ENCODE assay signal across 11 cellular contexts in genomic region chr1:234768171-234768568, GRCh38.
DNase-seq lines count a peak whose midpoint lies in the region; ATAC-seq, FAIRE-seq and TF ChIP-seq lines count a peak whose summit lies in the region.
"Had no signal": no experiment of that assay in that cellular context is flagged by ENCODE, and none has a peak within 500 bp of the region (broad histone marks: within the 10 kb centered on the region; RNA-seq: fewer than 3 reads in every experiment).

No MANE protein-coding gene starts in this region.

- TF ChIP-seq EP300 in GM12878 (IDR thresholded peaks at IDR 0.05; ENCODE audit: borderline replicate concordance in 1 of 2, control insufficient read depth in 1 of 2, low read depth in 2 of 2, low read length in 2 of 2), result peak; percentile 27 to 49; a peak in 1 of 4 replicates

- SMC1A ChIA-PET in GM12878 (lab: Charles Lee; ENCODE audit: uncharacterized antibody, unreplicated experiment), result interaction anchor here (0.8 to 9.0 kb wide), 29 partner anchors 8 to 269 kb away, joined by 3 to 92 read pairs (median 4); partner anchors contain the start of gene IRF2BP2

- H3K27ac ChIP-seq in GM12878 (ENCODE audit: control insufficient read depth, insufficient read depth) (peak overlapping the region; percentile 54; the same call in 1 of the 2 replicates), Karpas-422 (ENCODE audit: low read length) (no peak overlapping the region)

- POLR2A ChIA-PET in GM12878 (lab: Charles Lee), result interaction anchor here (0.8 to 1.7 kb wide), 11 partner anchors 37 to 202 kb away, joined by 3 to 6 read pairs (median 3); partner anchors contain the start of gene IRF2BP2

- intact Hi-C loops in GM12878 (cut with micrococcal nuclease; ENCODE audit: unreplicated experiment), result loop anchor here (1.0 kb wide), 1 partner anchor 158 kb away; the partner anchor contains the start of gene IRF2BP2

- peak overlapping the region; percentile 88 for H3K27ac Mint-ChIP-seq in T-helper 1 cell treated with Interleukin-12 subunit alpha and Interleukin-12 subunit beta and Interleukin-4 antibody, amounts not matched to agents 30 μg/mL and 1 μg/mL, for 36 hours

- H3K4me3 ChIP-seq in GM12878, result no peak overlapping the region
- H3K4me3 ChIP-seq in Karpas-422 (ENCODE audit: low read length), result no peak overlapping the region
- H3K4me3 ChIP-seq: MG63, transverse colon had no signal

- in situ Hi-C loops in GM12878 (cut with MboI), result no loop called here

- no peaks in the 10 kb centered on the region for H3K9me2 ChIP-seq in Karpas-422 (replicated peaks; ENCODE audit: insufficient read depth, low read length)

- H3K9me3 ChIP-seq in GM12878 (replicated peaks; ENCODE audit: control insufficient read depth, insufficient read depth, low read length) (no peaks in the 10 kb centered on the region), Karpas-422 (ENCODE audit: low read length) (no peaks in the 10 kb centered on the region)
- H3K9me3 ChIP-seq: MG63, transverse colon had no signal

- H2AFZ ChIP-seq in GM12878 (ENCODE audit: control insufficient read depth, low read depth, low read length) (peak overlapping the region; percentile 18; the same call in 1 of the 2 replicates), Karpas-422 (ENCODE audit: low read length) (no peak overlapping the region)

- peaks cover 7% of the 10 kb centered on the region for H3K36me3 Mint-ChIP-seq in T-helper 1 cell treated with Interleukin-12 subunit alpha and Interleukin-12 subunit beta and Interleukin-4 antibody, amounts not matched to agents 30 μg/mL and 1 μg/mL, for 36 hours (ENCODE audit: low read depth)

- peak overlapping the region; percentile 72 for H3K4me3 Mint-ChIP-seq in T-helper 1 cell treated with Interleukin-12 subunit alpha and Interleukin-12 subunit beta and Interleukin-4 antibody, amounts not matched to agents 30 μg/mL and 1 μg/mL, for 36 hours

- H3K4me1 ChIP-seq in GM12878 (ENCODE audit: control insufficient read depth, insufficient read depth, low read length) (peaks cover 32% of the 10 kb centered on the region), Karpas-422 (ENCODE audit: low read length) (no peaks in the 10 kb centered on the region)

- no peak overlapping the region for H3K9ac ChIP-seq in GM12878 (ENCODE audit: control insufficient read depth, insufficient read depth, low read length)
- H3K9ac ChIP-seq in Karpas-422 (ENCODE audit: low read length), result no peak overlapping the region

- RAD21 ChIA-PET in GM12878 (lab: Charles Lee; ENCODE audit: unreplicated experiment), result interaction anchor here (0.8 to 13.1 kb wide), 22 partner anchors 14 to 315 kb away, joined by 3 to 155 read pairs (median 4); partner anchors contain the start of gene IRF2BP2

- H3K4me2 ChIP-seq in GM12878 (ENCODE audit: control insufficient read depth, insufficient read depth), result peak overlapping the region; percentile 40; the same call in 1 of the 2 replicates
- no peak overlapping the region for H3K4me2 ChIP-seq in Karpas-422 (ENCODE audit: low read depth, low read length, poor library complexity, severe bottlenecking)

- peak in 2 of 3 experiments; percentile 19 to 46; a peak in 4 of 6 replicates for TF ChIP-seq CTCF in GM12878 (IDR thresholded peaks at IDR 0.05 in 2 of 3, conservative IDR thresholded peaks at IDR 0.05 in 1 of 3; ENCODE audit: control insufficient read depth in 2 of 3, extremely low read depth in 1 of 3, insufficient read depth in 1 of 3, low read depth in 3 of 3, low read length in 3 of 3)

- peak; percentile 35 for ATAC-seq in GM12878

- H3K79me2 ChIP-seq in GM12878 (ENCODE audit: control insufficient read depth, insufficient read depth, low read length) (no peaks in the 10 kb centered on the region), Karpas-422 (ENCODE audit: low read length) (no peaks in the 10 kb centered on the region)

- CTCF ChIA-PET in GM12878 (lab: Yijun Ruan, JAX), result interaction anchor here (0.8 to 2.4 kb wide), 10 partner anchors 37 to 273 kb away, joined by 3 to 12 read pairs (median 4); no protein-coding TSS in a partner anchor

- H4K20me1 ChIP-seq in GM12878 (ENCODE audit: control insufficient read depth, insufficient read depth) (no peaks in the 10 kb centered on the region), Karpas-422 (ENCODE audit: insufficient read depth, low read depth, low read length) (no peaks in the 10 kb centered on the region)

- H3K27me3 ChIP-seq in GM12878 (replicated peaks in 1 of 2; ENCODE audit: control insufficient read depth in 2 of 2, insufficient read depth in 2 of 2, low read length in 1 of 2), result no peaks in the 10 kb centered on the region
- H3K27me3 ChIP-seq in Karpas-422 (ENCODE audit: low read length), result no peaks in the 10 kb centered on the region
- H3K27me3 ChIP-seq: MG63, transverse colon had no signal

- FAIRE-seq in GM12878 (lab: Jason Lieb, UNC), result peak; percentile 23

- TF ChIP-seq RAD21 in GM12878 (IDR thresholded peaks at IDR 0.05; ENCODE audit: insufficient read depth, low read depth, low read length), result peak; percentile 47

- peaks cover 72% of the 10 kb centered on the region for H3K4me1 Mint-ChIP-seq in T-helper 1 cell treated with Interleukin-12 subunit alpha and Interleukin-12 subunit beta and Interleukin-4 antibody, amounts not matched to agents 30 μg/mL and 1 μg/mL, for 36 hours (ENCODE audit: low read depth)

- H3K27me3 Mint-ChIP-seq in T-helper 1 cell treated with Interleukin-12 subunit alpha and Interleukin-12 subunit beta and Interleukin-4 antibody, amounts not matched to agents 30 μg/mL and 1 μg/mL, for 36 hours (ENCODE audit: low read depth), result no peaks in the 10 kb centered on the region

- no peaks in the 10 kb centered on the region for H3K9me3 Mint-ChIP-seq in T-helper 1 cell treated with Interleukin-12 subunit alpha and Interleukin-12 subunit beta and Interleukin-4 antibody, amounts not matched to agents 30 μg/mL and 1 μg/mL, for 36 hours

- H3K36me3 ChIP-seq in GM12878 (ENCODE audit: control insufficient read depth in 2 of 2, insufficient read depth in 2 of 2, low read length in 1 of 2) (no peaks in the 10 kb centered on the region), Karpas-422 (ENCODE audit: insufficient read depth, low read length) (no peaks in the 10 kb centered on the region)
- H3K36me3 ChIP-seq: MG63, transverse colon had no signal

- TF ChIP-seq POLR2A in GM12878 (IDR thresholded peaks at IDR 0.05; ENCODE audit: low read depth, low read length), result no peak

- WGBS in GM12878 (ENCODE audit: insufficient coverage, insufficient replicate concordance, low lambda C conversion rate, missing lambda C conversion rate), result 15% methylated on average over 5 of the region's 5 CpGs

- BruUV-seq in GM12878 (replicated peaks; lab: Mats Ljungman, UMichigan), result no TSS peak

- peak; percentile 39 for DNase-seq in stimulated activated CD4-positive, alpha-beta T cell treated with anti-CD3 and anti-CD28 coated beads, Interleukin-4, amount 100 ng/mL, for 24 hours
- no peak for DNase-seq in stimulated activated CD4-positive, alpha-beta T cell treated with anti-CD3 and anti-CD28 coated beads, Interleukin-12 subunit alpha, Interleukin-12 subunit beta, amount 100 ng/mL, for 4 hours
- DNase-seq in GM12878 (ENCODE audit: low read depth, low spot score) (peak; percentile 52), Karpas-422 (no peak), NCI-H1930 (lab: John Stamatoyannopoulos, UW) (no peak), NCI-H446 treated with DMSO at 0.1 percent for 48 hours (lab: John Stamatoyannopoulos, UW) (no peak), GM03348 (ENCODE audit: low spot score) (no peak)
- DNase-seq: MG63, Right ventricle myocardium superior had no signal

TF ChIP-seq in GM12878, 131 proteins besides CTCF, POLR2A, EP300 and RAD21 (continues in another document):
- TF ChIP-seq BCL11A (IDR thresholded peaks at IDR 0.05; ENCODE audit: low read depth, low read length) (no peak; the same call in 1 of the 2 replicates), PBX3 (IDR thresholded peaks at IDR 0.05; ENCODE audit: insufficient replicate concordance, low read depth, low read length) (no peak), NFIC (IDR thresholded peaks at IDR 0.05; ENCODE audit: low read depth, low read length) (no peak), BHLHE40 (IDR thresholded peaks at IDR 0.05; ENCODE audit: borderline replicate concordance in 1 of 2, low read depth in 2 of 2, low read length in 1 of 2) (0 out of 4 replicates have a peak, but pooled peaks of 1 of the 2 experiments have one; percentile 17), DPF2 (IDR thresholded peaks at IDR 0.05) (0 out of 2 replicates have a peak, but pooled peaks have one; percentile 25), MTA2 (IDR thresholded peaks at IDR 0.05; ENCODE audit: low read depth) (0 out of 2 replicates have a peak, but pooled peaks have one; percentile 29), IRF5 (IDR thresholded peaks at IDR 0.05; ENCODE audit: borderline replicate concordance) (no peak)

Comparison
In these comparisons a context has a peak if more than half of its experiments do, and no peak if none do; other contexts are left out.
1. DNase-seq: peak in stimulated activated CD4-positive, alpha-beta T cell treated with anti-CD3 and anti-CD28 coated beads, Interleukin-4, amount 100 ng/mL, for 24 hours (single experiment) and GM12878 (single experiment); none in stimulated activated CD4-positive, alpha-beta T cell treated with anti-CD3 and anti-CD28 coated beads, Interleukin-12 subunit alpha, Interleukin-12 subunit beta, amount 100 ng/mL, for 4 hours (single experiment), Karpas-422 (single experiment), NCI-H1930 (0 of 2), NCI-H446 treated with DMSO at 0.1 percent for 48 hours (single experiment) and GM03348 (single experiment).